ENCODE assay signal across 22 cellular contexts in genomic region chr9:127319366-127320121, GRCh38. TPM values are rescaled to one million over a fixed set of nuclear protein-coding genes. Genes with fewer than 3 reads are reported as not detected.
DNase-seq lines count a peak whose midpoint lies in the region; ATAC-seq, FAIRE-seq and TF ChIP-seq lines count a peak whose summit lies in the region.
"Had no signal": no experiment of that assay in that cellular context is flagged by ENCODE, and none has a peak within 500 bp of the region (broad histone marks: within the 10 kb centered on the region; RNA-seq: fewer than 3 reads in every experiment).

No MANE protein-coding gene starts in this region.

- H3K27me3 ChIP-seq in SK-N-SH (ENCODE audit: insufficient read depth) = no peaks in the 10 kb centered on the region
- H3K27me3 ChIP-seq: brain microvascular endothelial cell, gastroesophageal sphincter, sigmoid colon had no signal

- no peaks in the 10 kb centered on the region for H3K79me2 ChIP-seq in SK-N-SH (ENCODE audit: insufficient read depth)

- peak overlapping the region; percentile 31 to 43; a peak in 3 of 4 replicates for H3K27ac ChIP-seq in SK-N-SH (ENCODE audit: low read depth in 2 of 2, low read length in 1 of 2)
- H3K27ac ChIP-seq: brain microvascular endothelial cell, gastroesophageal sphincter, RWPE1 had no signal

- H3K4me3 ChIP-seq in SK-N-SH (ENCODE audit: low read depth in 2 of 2, low read length in 1 of 2) = no peak overlapping the region
- H3K4me3 ChIP-seq: gastroesophageal sphincter, sigmoid colon had no signal

- ATAC-seq in HG03196 (IDR thresholded peaks at IDR 0.05; ENCODE audit: unreplicated experiment) = no peak
- ATAC-seq: gastroesophageal sphincter; stimulated activated naive CD8-positive, alpha-beta T cell treated with anti-CD3 and anti-CD28 coated beads, Interleukin-15, amount 100 ng/mL, for 72 hours had no signal

- DNase-seq in CD1c-positive myeloid dendritic cell (ENCODE audit: extremely low spot score) (peak; percentile 48), GM19239 (ENCODE audit: insufficient read length, low spot score) (no peak), SK-N-SH (no peak), mesothelial cell of epicardium (ENCODE audit: low spot score in 2 of 2, unreplicated experiment in 2 of 2) (no peak), NCI-H1694 treated with DMSO at 0.1 percent for 48 hours (lab: John Stamatoyannopoulos, UW) (no peak), GM12892 (ENCODE audit: insufficient read length) (no peak)
- no peak for DNase-seq in effector CD4-positive, alpha-beta T cell
- DNase-seq: activated CD8-positive, alpha-beta memory T cell treated with anti-CD3 and anti-CD28 coated beads for 24 hours; cortex of kidney; NCI-H1417 treated with DMSO at 0.1 percent for 48 hours; NCI-H2227 treated with DMSO at 0.1 percent for 48 hours; occipital lobe; sigmoid colon; stimulated activated CD4-positive, alpha-beta T cell treated with anti-CD3 and anti-CD28 coated beads, Interleukin-1b, Interleukin-23, amount 100 ng/mL, for 48 hours; stimulated activated naive CD8-positive, alpha-beta T cell treated with anti-CD3 and anti-CD28 coated beads, Interleukin-15, amount 100 ng/mL, for 72 hours; T-helper 1 cell had no signal

- H3K9me3 ChIP-seq in SK-N-SH = no peaks in the 10 kb centered on the region
- H3K9me3 ChIP-seq: gastroesophageal sphincter, sigmoid colon had no signal

- no peak for TF ChIP-seq CTCF in SK-N-SH (IDR thresholded peaks at IDR 0.05)
- TF ChIP-seq CTCF in mesothelial cell of epicardium (IDR thresholded peaks at IDR 0.05; ENCODE audit: unreplicated experiment) = no peak

- 50% methylated on average over 2 of the region's 2 CpGs for WGBS in SK-N-SH (ENCODE audit: low lambda C conversion rate)

- no peaks in the 10 kb centered on the region for H3K9me2 ChIP-seq in SK-N-SH

- H3K4me1 ChIP-seq in SK-N-SH (ENCODE audit: control insufficient read depth in 1 of 2, insufficient read depth in 2 of 2, low read depth in 1 of 2, low read length in 1 of 2) = peaks cover 4 to 20% of the 10 kb centered on the region in 2 experiments; a peak in 3 of 4 replicates

- no peak for TF ChIP-seq RAD21 in SK-N-SH (IDR thresholded peaks at IDR 0.05; ENCODE audit: low read length)

- H4K20me1 ChIP-seq in SK-N-SH (ENCODE audit: insufficient read depth) = no peaks in the 10 kb centered on the region

- H2AFZ ChIP-seq in SK-N-SH (ENCODE audit: low read depth) = 0 out of 2 replicates have a peak overlapping the region, but pooled peaks have one; percentile 48

- TF ChIP-seq POLR2A in GM12892 (IDR thresholded peaks at IDR 0.05; ENCODE audit: low read depth, low read length) = no peak

- peaks cover 33% of the 10 kb centered on the region for H3K4me1 Mint-ChIP-seq in mesothelial cell of epicardium
- H3K4me1 Mint-ChIP-seq: stimulated activated naive CD8-positive, alpha-beta T cell treated with anti-CD3 and anti-CD28 coated beads, Interleukin-15, amount 100 ng/mL, for 72 hours had no signal

- CTCF ChIA-PET in SK-N-SH (lab: Yijun Ruan, JAX) = interaction anchor here (0.6 to 1.4 kb wide), 3 partner anchors 29 to 39 kb away, joined by 3 to 7 read pairs (median 3); no protein-coding TSS in a partner anchor

- peaks cover 0 to 10% of the 10 kb centered on the region in 2 experiments for H3K36me3 ChIP-seq in SK-N-SH (replicated peaks in 1 of 2; ENCODE audit: control insufficient read depth in 1 of 2, insufficient read depth in 2 of 2, low read length in 1 of 2)
- H3K36me3 ChIP-seq: brain microvascular endothelial cell had no signal

- no peaks in the 10 kb centered on the region for H3K27me3 Mint-ChIP-seq in mesothelial cell of epicardium (ENCODE audit: low read depth)

- peak overlapping the region; percentile 91 for H3K27ac Mint-ChIP-seq in mesothelial cell of epicardium
- H3K27ac Mint-ChIP-seq: activated naive CD8-positive, alpha-beta T cell had no signal

- no peak for TF ChIP-seq EP300 in SK-N-SH (IDR thresholded peaks at IDR 0.05; ENCODE audit: borderline replicate concordance in 1 of 2, low read depth in 1 of 2, low read length in 1 of 2)

- FAIRE-seq in GM19239 (lab: Jason Lieb, UNC) (peak; percentile 66), GM12892 (lab: Jason Lieb, UNC) (no peak)

- H3K4me2 ChIP-seq in SK-N-SH = peak overlapping the region; percentile 21; the same call in 1 of the 2 replicates

- peaks cover 25% of the 10 kb centered on the region for H3F3A ChIP-seq in SK-N-SH (replicated peaks; ENCODE audit: insufficient read depth)

- no peak overlapping the region; the same call in 1 of the 2 replicates for H3K9ac ChIP-seq in SK-N-SH

- no peaks in the 10 kb centered on the region for H3K9me3 Mint-ChIP-seq in mesothelial cell of epicardium
- H3K9me3 Mint-ChIP-seq: HFFc6; stimulated activated naive CD8-positive, alpha-beta T cell treated with anti-CD3 and anti-CD28 coated beads, Interleukin-15, amount 100 ng/mL, for 72 hours had no signal

- no peak overlapping the region for H3K4me3 Mint-ChIP-seq in mesothelial cell of epicardium
- H3K4me3 Mint-ChIP-seq: activated naive CD8-positive, alpha-beta T cell; stimulated activated naive CD8-positive, alpha-beta T cell treated with anti-CD3 and anti-CD28 coated beads, Interleukin-15, amount 100 ng/mL, for 72 hours had no signal

- peaks cover 26% of the 10 kb centered on the region for H3K36me3 Mint-ChIP-seq in mesothelial cell of epicardium

- POLR2A ChIA-PET in SK-N-SH (lab: Yijun Ruan, JAX) = interaction anchor here (1.6 kb wide), 1 partner anchor 74 kb away, joined by 3 read pairs; no protein-coding TSS in a partner anchor

TF ChIP-seq in SK-N-SH, 30 proteins besides CTCF, POLR2A, EP300 and RAD21:
- TF ChIP-seq TCF12 (IDR thresholded peaks at IDR 0.05) (peak; percentile 19; the same call in 1 of the 2 replicates), REST (IDR thresholded peaks at IDR 0.05; ENCODE audit: low read depth, low read length) (no peak), YY1 (IDR thresholded peaks at IDR 0.05; ENCODE audit: low read depth) (no peak), CHD2 (IDR thresholded peaks at IDR 0.05; ENCODE audit: low read length, partially characterized antibody) (no peak), JUND (IDR thresholded peaks at IDR 0.05) (0 out of 2 replicates have a peak, but pooled peaks have one; percentile 8), ELF1 (IDR thresholded peaks at IDR 0.05) (no peak), FOXM1 (IDR thresholded peaks at IDR 0.05; ENCODE audit: low read depth) (no peak), SIN3A (IDR thresholded peaks at IDR 0.05; ENCODE audit: borderline replicate concordance, low read depth, low read length) (no peak), TEAD4 (IDR thresholded peaks at IDR 0.05; ENCODE audit: borderline replicate concordance, insufficient read depth) (no peak), MEF2A (IDR thresholded peaks at IDR 0.05; ENCODE audit: borderline replicate concordance, low read depth) (no peak), SMC3 (IDR thresholded peaks at IDR 0.05; ENCODE audit: low read depth, low read length) (no peak), FOSL2 (IDR thresholded peaks at IDR 0.05; ENCODE audit: borderline replicate concordance, low read depth) (0 out of 2 replicates have a peak, but pooled peaks have one; percentile 6), EZH2phosphoT487 (IDR thresholded peaks at IDR 0.05; ENCODE audit: borderline replicate concordance, low read depth) (no peak)

RNA-seq across cellular contexts. Expression of gene GARNL3, which starts 55.0 kb away (rescaled TPM):
- polyA plus RNA-seq in SK-N-SH (2012; rRNA removed) = 9.1 and 10.4 TPM in 2 replicates
- 5.4 and 6.9 TPM in 2 replicates for polyA plus RNA-seq in SK-N-SH (2012; cell fraction: cytosol; rRNA removed)
- 29.0 and 36.8 TPM in 2 replicates for polyA plus RNA-seq in SK-N-SH (2012; cell fraction: nucleus; rRNA removed)
- 51.1 to 51.5 TPM (median 51.1 TPM) in 3 replicates for total RNA-seq in mesothelial cell of epicardium
- 6.1 TPM for polyA plus RNA-seq in GM12892 (2012; ENCODE audit: missing spikeins)
